ENCODE assay signal across 1 cellular context in genomic region chr7:117364204-117364755, GRCh38.
TF ChIP-seq lines count a peak whose summit lies in the region.

No MANE protein-coding gene starts in this region.

TF ChIP-seq in GM23338, 12 proteins besides CTCF, POLR2A, EP300 and RAD21 (continued from another document):
- no peak for TF ChIP-seq ZNF462 (CRISPR knock-in tag; IDR thresholded peaks at IDR 0.05)
- TF ChIP-seq JUNB (IDR thresholded peaks at IDR 0.05; ENCODE audit: unreplicated experiment) = no peak
- TF ChIP-seq POLR2AphosphoS5 (IDR thresholded peaks at IDR 0.05; ENCODE audit: low read depth) = no peak
- no peak for TF ChIP-seq ETS1 (IDR thresholded peaks at IDR 0.05)
TF ChIP-seq in GM23338: peak in this region for 0.
